ENCODE assay signal across 8 cellular contexts in genomic region chr19:5536337-5536894, GRCh38. TPM values are rescaled to one million over a fixed set of nuclear protein-coding genes. Genes with fewer than 3 reads are reported as not detected.
DNase-seq lines count a peak whose midpoint lies in the region; ATAC-seq and TF ChIP-seq lines count a peak whose summit lies in the region.

No MANE protein-coding gene starts in this region.

- 4% methylated on average over 38 of the region's 38 CpGs for WGBS in mesenchymal stem cell

- H3K79me1 ChIP-seq in mesenchymal stem cell (replicated peaks; ENCODE audit: low read length, poor library complexity, severe bottlenecking): no peaks in the 10 kb centered on the region

- H3K23ac ChIP-seq in mesenchymal stem cell (ENCODE audit: low read length in 2 of 2): no peak overlapping the region

- H3K4me2 ChIP-seq in mesenchymal stem cell (ENCODE audit: low read length, poor library complexity, severe bottlenecking): peak overlapping the region; percentile 12

- H2AFZ ChIP-seq in mesenchymal stem cell (ENCODE audit: low read depth, low read length): no peak overlapping the region

- DNase-seq in AG20443 (ENCODE audit: low spot score) (peak; percentile 77), NCI-H2081 (lab: John Stamatoyannopoulos, UW) (peak; percentile 88 to 89), dorsolateral prefrontal cortex (peak; percentile 33 to 74 (median 61)), mesenchymal stem cell (peak; percentile 47), GM19240 (ENCODE audit: insufficient read length, low spot score) (no peak), left colon (no peak), NCI-H2029 (lab: John Stamatoyannopoulos, UW) (no peak)

- no peak overlapping the region for H3K9ac ChIP-seq in mesenchymal stem cell (ENCODE audit: low read length)

- no peak for ATAC-seq in left colon
- ATAC-seq in GM21526 (IDR thresholded peaks at IDR 0.05; ENCODE audit: low FRiP score, unreplicated experiment): no peak

- H3K4me3 ChIP-seq in dorsolateral prefrontal cortex (peak overlapping the region in 37 of 59 donors; percentile 1 to 51 (median 27)), mesenchymal stem cell (ENCODE audit: insufficient read depth in 1 of 2, low read depth in 1 of 2, low read length in 2 of 2) (peak overlapping the region in 1 of 2 experiments; percentile 24)

- no peak for TF ChIP-seq CTCF in dorsolateral prefrontal cortex (IDR thresholded peaks at IDR 0.05 in 54 of 56, conservative IDR thresholded peaks at IDR 0.05 in 2 of 56; ENCODE audit: low read depth in 1 of 56, partially characterized antibody in 56 of 56)

- no peak overlapping the region for H4K8ac ChIP-seq in mesenchymal stem cell (ENCODE audit: low read length)

- peaks cover 21% of the 10 kb centered on the region for H3K9me3 ChIP-seq in mesenchymal stem cell (ENCODE audit: control insufficient read depth, low read length)

- no peak overlapping the region for H2BK15ac ChIP-seq in mesenchymal stem cell (ENCODE audit: low read depth, poor library complexity, severe bottlenecking)

- intact Hi-C loops in dorsolateral prefrontal cortex (cut with DNase I) (no loop called here), left colon (cut with DNase I, micrococcal nuclease) (no loop called here)

- H2BK120ac ChIP-seq in mesenchymal stem cell (ENCODE audit: low read depth, low read length): no peak overlapping the region

- no peak overlapping the region for H4K91ac ChIP-seq in mesenchymal stem cell (ENCODE audit: low read length)

- H2BK12ac ChIP-seq in mesenchymal stem cell (ENCODE audit: low read length in 2 of 2): no peak overlapping the region

- H3K27ac ChIP-seq in dorsolateral prefrontal cortex: peak overlapping the region in 12 of 59 donors; percentile 15 to 61 (median 30)
- no peak overlapping the region for H3K27ac ChIP-seq in mesenchymal stem cell (ENCODE audit: low read length, poor library complexity, severe bottlenecking)

- H3K14ac ChIP-seq in mesenchymal stem cell (ENCODE audit: low read length in 2 of 2): no peak overlapping the region

- H3K27me3 ChIP-seq in dorsolateral prefrontal cortex: peaks cover 0 to 28% (median 0%) of the 10 kb centered on the region in 45 donors
- H3K27me3 ChIP-seq in mesenchymal stem cell (ENCODE audit: control insufficient read depth in 1 of 2, insufficient read depth in 1 of 2, low read length in 2 of 2): peaks cover 0 to 33% of the 10 kb centered on the region in 2 experiments

- H2AK5ac ChIP-seq in mesenchymal stem cell (ENCODE audit: low read length, severe bottlenecking): no peak overlapping the region

- no peak overlapping the region for H3K18ac ChIP-seq in mesenchymal stem cell (ENCODE audit: low read depth in 1 of 2, low read length in 2 of 2)

- H3K36me3 ChIP-seq in mesenchymal stem cell (ENCODE audit: control insufficient read depth in 1 of 2, insufficient read depth in 2 of 2, low read depth in 1 of 2, low read length in 2 of 2): no peaks in the 10 kb centered on the region

- H3K4ac ChIP-seq in mesenchymal stem cell (ENCODE audit: low read depth in 1 of 2, low read length in 2 of 2): no peak overlapping the region

- H2BK5ac ChIP-seq in mesenchymal stem cell (ENCODE audit: low read depth, low read length, poor library complexity, severe bottlenecking): no peak overlapping the region

- peaks cover 8% of the 10 kb centered on the region for H3K4me1 ChIP-seq in mesenchymal stem cell (ENCODE audit: control insufficient read depth, insufficient read depth, low read depth, low read length)

RNA-seq across cellular contexts. Expression of gene TINCR, which starts 31.3 kb away (rescaled TPM):
- 10 to 100 TPM in 1 of 120 experiments, 1 to 10 TPM in 118, under 1 TPM in 1; 0.95 to 14.6 (median 4.4) TPM for total RNA-seq in dorsolateral prefrontal cortex
- polyA plus RNA-seq in mesenchymal stem cell (2013, experiment 1 of 2): 0.08 TPM
- 0.03 TPM for polyA plus RNA-seq in mesenchymal stem cell (2013, experiment 2 of 2)
- 1 to 10 TPM; 7.2 to 7.5 TPM for total RNA-seq in left colon

Comparison
In these comparisons a context has a peak if more than half of its experiments do, and no peak if none do; other contexts are left out.
1. DNase-seq: peak in AG20443 (single experiment), NCI-H2081 (2 of 2), dorsolateral prefrontal cortex (10 of 10) and mesenchymal stem cell (single experiment); none in GM19240 (single experiment), left colon (0 of 2) and NCI-H2029 (single experiment).